1 cellular context compared by ENCODE assay signal in genomic region chr18:47050468-47050867, GRCh38.
TF ChIP-seq lines count a peak whose summit lies in the region.

No MANE protein-coding gene starts in this region.

TF ChIP-seq in GM12878, 131 proteins besides CTCF, POLR2A, EP300 and RAD21 (continued from another document):
- no peak for TF ChIP-seq BHLHE40 (IDR thresholded peaks at IDR 0.05; ENCODE audit: borderline replicate concordance in 1 of 2, low read depth in 2 of 2, low read length in 1 of 2)
